Comparison of ENCODE assay signal across 1 cellular context in the genomic region with DNA sequence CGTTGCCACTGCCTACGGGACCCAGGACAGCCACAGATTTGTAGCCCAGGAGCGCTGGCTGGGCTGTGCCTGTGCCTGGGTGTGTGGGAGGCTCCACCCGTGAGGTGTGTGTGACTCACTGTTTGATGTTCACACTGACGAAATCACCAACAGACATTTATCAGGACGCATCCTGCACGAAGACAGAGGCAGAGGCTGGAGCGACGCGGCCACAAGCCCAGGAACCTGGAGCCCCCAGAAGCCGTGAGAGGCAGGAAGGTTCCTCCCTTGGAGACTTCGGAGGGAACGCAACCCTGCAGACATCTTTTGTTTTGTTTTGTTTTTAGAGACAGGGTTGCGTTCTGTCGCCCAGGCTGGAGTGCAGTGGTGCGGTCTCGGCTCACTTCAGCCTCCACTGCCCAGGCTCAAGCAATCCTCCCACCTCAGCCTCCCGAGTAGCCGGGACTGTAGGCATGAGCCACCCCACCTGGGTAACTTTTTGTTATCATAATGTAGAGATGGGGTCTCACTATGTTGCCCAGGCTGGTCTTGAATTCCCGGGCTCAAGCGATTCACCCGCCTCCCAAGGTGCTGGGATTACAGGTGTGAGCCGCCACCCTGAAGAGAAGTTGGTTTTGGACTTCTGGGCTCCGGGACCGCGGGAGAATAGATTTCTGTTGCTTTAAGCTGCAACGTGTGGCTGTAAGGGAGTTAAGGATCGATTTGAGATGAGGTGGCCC.
A peak's percentile ranks its signal among the peaks of the same experiment; 100 is the strongest.
TF ChIP-seq lines count a peak whose summit lies in the region.

No MANE protein-coding gene starts in this region.

TF ChIP-seq in K562, 482 proteins besides CTCF, POLR2A, EP300 and RAD21 (continued from another document and continues in another):
- TF ChIP-seq ZBTB11 (CRISPR knock-in tag; IDR thresholded peaks at IDR 0.05) (no peak), PHTF2 (CRISPR knock-in tag; IDR thresholded peaks at IDR 0.05) (no peak), PHF20 (IDR thresholded peaks at IDR 0.05; ENCODE audit: partially characterized antibody) (no peak), SMARCC2 (IDR thresholded peaks at IDR 0.05; ENCODE audit: low read depth) (peak; percentile 62; the same call in 1 of the 2 replicates), ZNF436 (CRISPR knock-in tag; IDR thresholded peaks at IDR 0.05) (no peak), IFI16 (CRISPR knock-in tag; IDR thresholded peaks at IDR 0.05) (no peak), POLR2B (IDR thresholded peaks at IDR 0.05; ENCODE audit: low read depth, partially characterized antibody) (no peak), ZNF444 (CRISPR knock-in tag; IDR thresholded peaks at IDR 0.05) (no peak), KAT7 (CRISPR knock-in tag; IDR thresholded peaks at IDR 0.05; ENCODE audit: borderline replicate concordance) (peak; percentile 78; the same call in 1 of the 2 replicates), ZNF764 (CRISPR knock-in tag; IDR thresholded peaks at IDR 0.05; ENCODE audit: low read depth) (no peak), ZBED1 (IDR thresholded peaks at IDR 0.05) (no peak), ARID2 (IDR thresholded peaks at IDR 0.05) (no peak), OTX1 (CRISPR knock-in tag; IDR thresholded peaks at IDR 0.05) (no peak), SP1 (CRISPR knock-in tag; IDR thresholded peaks at IDR 0.05) (peak; percentile 57; the same call in 1 of the 2 replicates), CBFA2T3 (IDR thresholded peaks at IDR 0.05) (peak; percentile 77), E2F3 (CRISPR knock-in tag; IDR thresholded peaks at IDR 0.05) (0 out of 2 replicates have a peak, but pooled peaks have one; percentile 14), SAFB2 (IDR thresholded peaks at IDR 0.05; ENCODE audit: borderline replicate concordance, low read depth, low read length, severe bottlenecking) (no peak)
- TF ChIP-seq, protein P1, sequence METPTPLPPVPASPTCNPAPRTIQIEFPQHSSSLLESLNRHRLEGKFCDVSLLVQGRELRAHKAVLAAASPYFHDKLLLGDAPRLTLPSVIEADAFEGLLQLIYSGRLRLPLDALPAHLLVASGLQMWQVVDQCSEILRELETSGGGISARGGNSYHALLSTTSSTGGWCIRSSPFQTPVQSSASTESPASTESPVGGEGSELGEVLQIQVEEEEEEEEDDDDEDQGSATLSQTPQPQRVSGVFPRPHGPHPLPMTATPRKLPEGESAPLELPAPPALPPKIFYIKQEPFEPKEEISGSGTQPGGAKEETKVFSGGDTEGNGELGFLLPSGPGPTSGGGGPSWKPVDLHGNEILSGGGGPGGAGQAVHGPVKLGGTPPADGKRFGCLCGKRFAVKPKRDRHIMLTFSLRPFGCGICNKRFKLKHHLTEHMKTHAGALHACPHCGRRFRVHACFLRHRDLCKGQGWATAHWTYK (CRISPR knock-in tag; IDR thresholded peaks at IDR 0.05): peak; percentile 79; the same call in 1 of the 2 replicates
- TF ChIP-seq, protein P2, sequence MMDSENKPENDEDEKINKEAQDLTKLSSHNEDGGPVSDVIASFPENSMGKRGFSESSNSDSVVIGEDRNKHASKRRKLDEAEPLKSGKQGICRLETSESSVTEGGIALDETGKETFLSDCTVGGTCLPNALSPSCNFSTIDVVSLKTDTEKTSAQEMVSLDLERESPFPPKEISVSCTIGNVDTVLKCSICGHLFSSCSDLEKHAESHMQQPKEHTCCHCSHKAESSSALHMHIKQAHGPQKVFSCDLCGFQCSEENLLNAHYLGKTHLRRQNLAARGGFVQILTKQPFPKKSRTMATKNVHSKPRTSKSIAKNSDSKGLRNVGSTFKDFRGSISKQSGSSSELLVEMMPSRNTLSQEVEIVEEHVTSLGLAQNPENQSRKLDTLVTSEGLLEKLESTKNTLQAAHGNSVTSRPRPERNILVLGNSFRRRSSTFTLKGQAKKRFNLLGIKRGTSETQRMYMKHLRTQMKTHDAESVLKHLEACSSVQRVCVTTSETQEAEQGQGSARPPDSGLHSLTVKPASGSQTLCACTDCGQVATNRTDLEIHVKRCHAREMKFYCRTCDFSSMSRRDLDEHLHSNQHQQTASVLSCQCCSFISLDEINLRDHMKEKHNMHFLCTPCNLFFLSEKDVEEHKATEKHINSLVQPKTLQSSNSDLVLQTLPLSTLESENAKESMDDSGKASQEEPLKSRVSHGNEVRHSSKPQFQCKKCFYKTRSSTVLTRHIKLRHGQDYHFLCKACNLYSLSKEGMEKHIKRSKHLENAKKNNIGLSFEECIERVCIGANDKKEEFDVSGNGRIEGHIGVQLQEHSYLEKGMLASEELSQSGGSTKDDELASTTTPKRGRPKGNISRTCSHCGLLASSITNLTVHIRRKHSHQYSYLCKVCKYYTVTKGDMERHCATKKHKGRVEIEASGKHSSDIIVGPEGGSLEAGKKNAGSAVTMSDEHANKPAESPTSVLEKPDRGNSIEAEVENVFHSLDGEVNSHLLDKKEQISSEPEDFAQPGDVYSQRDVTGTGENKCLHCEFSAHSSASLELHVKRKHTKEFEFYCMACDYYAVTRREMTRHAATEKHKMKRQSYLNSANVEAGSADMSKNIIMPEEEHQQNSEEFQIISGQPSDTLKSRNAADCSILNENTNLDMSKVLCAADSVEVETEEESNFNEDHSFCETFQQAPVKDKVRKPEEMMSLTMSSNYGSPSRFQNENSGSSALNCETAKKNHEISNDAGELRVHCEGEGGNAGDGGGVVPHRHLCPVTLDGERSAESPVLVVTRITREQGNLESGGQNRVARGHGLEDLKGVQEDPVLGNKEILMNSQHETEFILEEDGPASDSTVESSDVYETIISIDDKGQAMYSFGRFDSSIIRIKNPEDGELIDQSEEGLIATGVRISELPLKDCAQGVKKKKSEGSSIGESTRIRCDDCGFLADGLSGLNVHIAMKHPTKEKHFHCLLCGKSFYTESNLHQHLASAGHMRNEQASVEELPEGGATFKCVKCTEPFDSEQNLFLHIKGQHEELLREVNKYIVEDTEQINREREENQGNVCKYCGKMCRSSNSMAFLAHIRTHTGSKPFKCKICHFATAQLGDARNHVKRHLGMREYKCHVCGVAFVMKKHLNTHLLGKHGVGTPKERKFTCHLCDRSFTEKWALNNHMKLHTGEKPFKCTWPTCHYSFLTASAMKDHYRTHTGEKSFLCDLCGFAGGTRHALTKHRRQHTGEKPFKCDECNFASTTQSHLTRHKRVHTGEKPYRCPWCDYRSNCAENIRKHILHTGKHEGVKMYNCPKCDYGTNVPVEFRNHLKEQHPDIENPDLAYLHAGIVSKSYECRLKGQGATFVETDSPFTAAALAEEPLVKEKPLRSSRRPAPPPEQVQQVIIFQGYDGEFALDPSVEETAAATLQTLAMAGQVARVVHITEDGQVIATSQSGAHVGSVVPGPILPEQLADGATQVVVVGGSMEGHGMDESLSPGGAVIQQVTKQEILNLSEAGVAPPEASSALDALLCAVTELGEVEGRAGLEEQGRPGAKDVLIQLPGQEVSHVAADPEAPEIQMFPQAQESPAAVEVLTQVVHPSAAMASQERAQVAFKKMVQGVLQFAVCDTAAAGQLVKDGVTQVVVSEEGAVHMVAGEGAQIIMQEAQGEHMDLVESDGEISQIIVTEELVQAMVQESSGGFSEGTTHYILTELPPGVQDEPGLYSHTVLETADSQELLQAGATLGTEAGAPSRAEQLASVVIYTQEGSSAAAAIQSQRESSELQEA (IDR thresholded peaks at IDR 0.05; ENCODE audit: low read depth): no peak
- TF ChIP-seq, protein P3, sequence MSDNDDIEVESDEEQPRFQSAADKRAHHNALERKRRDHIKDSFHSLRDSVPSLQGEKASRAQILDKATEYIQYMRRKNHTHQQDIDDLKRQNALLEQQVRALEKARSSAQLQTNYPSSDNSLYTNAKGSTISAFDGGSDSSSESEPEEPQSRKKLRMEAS (CRISPR knock-in tag; IDR thresholded peaks at IDR 0.05): 0 out of 2 replicates have a peak, but pooled peaks have one; percentile 13
- TF ChIP-seq, protein P4, sequence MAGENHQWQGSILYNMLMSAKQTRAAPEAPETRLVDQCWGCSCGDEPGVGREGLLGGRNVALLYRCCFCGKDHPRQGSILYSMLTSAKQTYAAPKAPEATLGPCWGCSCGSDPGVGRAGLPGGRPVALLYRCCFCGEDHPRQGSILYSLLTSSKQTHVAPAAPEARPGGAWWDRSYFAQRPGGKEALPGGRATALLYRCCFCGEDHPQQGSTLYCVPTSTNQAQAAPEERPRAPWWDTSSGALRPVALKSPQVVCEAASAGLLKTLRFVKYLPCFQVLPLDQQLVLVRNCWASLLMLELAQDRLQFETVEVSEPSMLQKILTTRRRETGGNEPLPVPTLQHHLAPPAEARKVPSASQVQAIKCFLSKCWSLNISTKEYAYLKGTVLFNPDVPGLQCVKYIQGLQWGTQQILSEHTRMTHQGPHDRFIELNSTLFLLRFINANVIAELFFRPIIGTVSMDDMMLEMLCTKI (IDR thresholded peaks at IDR 0.05; ENCODE audit: partially characterized antibody): no peak
- TF ChIP-seq, protein P5, sequence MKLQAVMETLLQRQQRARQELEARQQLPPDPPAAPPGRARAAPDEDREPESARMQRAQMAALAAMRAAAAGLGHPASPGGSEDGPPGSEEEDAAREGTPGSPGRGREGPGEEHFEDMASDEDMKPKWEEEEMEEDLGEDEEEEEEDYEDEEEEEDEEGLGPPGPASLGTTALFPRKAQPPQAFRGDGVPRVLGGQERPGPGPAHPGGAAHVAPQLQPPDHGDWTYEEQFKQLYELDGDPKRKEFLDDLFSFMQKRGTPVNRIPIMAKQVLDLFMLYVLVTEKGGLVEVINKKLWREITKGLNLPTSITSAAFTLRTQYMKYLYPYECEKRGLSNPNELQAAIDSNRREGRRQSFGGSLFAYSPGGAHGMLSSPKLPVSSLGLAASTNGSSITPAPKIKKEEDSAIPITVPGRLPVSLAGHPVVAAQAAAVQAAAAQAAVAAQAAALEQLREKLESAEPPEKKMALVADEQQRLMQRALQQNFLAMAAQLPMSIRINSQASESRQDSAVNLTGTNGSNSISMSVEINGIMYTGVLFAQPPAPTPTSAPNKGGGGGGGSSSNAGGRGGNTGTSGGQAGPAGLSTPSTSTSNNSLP (IDR thresholded peaks at IDR 0.05; ENCODE audit: borderline replicate concordance, low read depth, low read length): no peak
- TF ChIP-seq, protein P6, sequence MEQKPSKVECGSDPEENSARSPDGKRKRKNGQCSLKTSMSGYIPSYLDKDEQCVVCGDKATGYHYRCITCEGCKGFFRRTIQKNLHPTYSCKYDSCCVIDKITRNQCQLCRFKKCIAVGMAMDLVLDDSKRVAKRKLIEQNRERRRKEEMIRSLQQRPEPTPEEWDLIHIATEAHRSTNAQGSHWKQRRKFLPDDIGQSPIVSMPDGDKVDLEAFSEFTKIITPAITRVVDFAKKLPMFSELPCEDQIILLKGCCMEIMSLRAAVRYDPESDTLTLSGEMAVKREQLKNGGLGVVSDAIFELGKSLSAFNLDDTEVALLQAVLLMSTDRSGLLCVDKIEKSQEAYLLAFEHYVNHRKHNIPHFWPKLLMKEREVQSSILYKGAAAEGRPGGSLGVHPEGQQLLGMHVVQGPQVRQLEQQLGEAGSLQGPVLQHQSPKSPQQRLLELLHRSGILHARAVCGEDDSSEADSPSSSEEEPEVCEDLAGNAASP (IDR thresholded peaks at IDR 0.05): no peak
